In genomic region chr4:74158561-74159396, GRCh38 we compare ENCODE assay signal across 8 cellular contexts. TPM values are rescaled to one million over a fixed set of nuclear protein-coding genes. Genes with fewer than 3 reads are reported as not detected.
DNase-seq lines count a peak whose midpoint lies in the region; ATAC-seq lines count a peak whose summit lies in the region.

No MANE protein-coding gene starts in this region.

- H3K9me3 ChIP-seq in endocrine pancreas (ENCODE audit: control insufficient read depth, low read length), result no peaks in the 10 kb centered on the region

- H3K9ac ChIP-seq in endocrine pancreas (ENCODE audit: control insufficient read depth, insufficient read depth, low read length), result peak overlapping the region; percentile 49

- peak overlapping the region; percentile 95 for H3K27ac Mint-ChIP-seq in activated T-cell treated with anti-CD3 and anti-CD28 coated beads, Interleukin-2, amount 50 U/mL, for 24 hours
- H3K27ac Mint-ChIP-seq in natural killer cell treated with Interleukin-12 subunit alpha and Interleukin-12 subunit beta and Interleukin-15 and Interleukin-18, amount 100 ng/mL, for 72 hours, result peak overlapping the region; percentile 87 to 91

- H3K4me1 ChIP-seq in endocrine pancreas (ENCODE audit: control insufficient read depth, insufficient read depth, low read length), result peaks cover 14% of the 10 kb centered on the region

- H3K27me3 ChIP-seq in endocrine pancreas (ENCODE audit: control insufficient read depth, insufficient read depth, low read length), result no peaks in the 10 kb centered on the region

- H3K4me3 ChIP-seq in endocrine pancreas (ENCODE audit: control insufficient read depth, insufficient read depth, low read length), result peak overlapping the region; percentile 98

- H3K4me1 Mint-ChIP-seq in activated T-cell treated with anti-CD3 and anti-CD28 coated beads, Interleukin-2, amount 50 U/mL, for 24 hours (ENCODE audit: low read depth), result peaks cover 30% of the 10 kb centered on the region
- peaks cover 23 to 33% of the 10 kb centered on the region in 2 donors for H3K4me1 Mint-ChIP-seq in natural killer cell treated with Interleukin-12 subunit alpha and Interleukin-12 subunit beta and Interleukin-15 and Interleukin-18, amount 100 ng/mL, for 72 hours (ENCODE audit: low read depth in 2 of 2)

- DNase-seq in activated T-cell treated with anti-CD3 and anti-CD28 coated beads, Interleukin-2, amount 50 U/mL, for 24 hours, result no peak
- DNase-seq in activated T-cell treated with anti-CD3 and anti-CD28 coated beads for 4 hours, result no peak
- DNase-seq in OCI-M1 (lab: John Stamatoyannopoulos, UW), result peak; percentile 53
- no peak for DNase-seq in natural killer cell treated with Interleukin-12 subunit alpha and Interleukin-12 subunit beta and Interleukin-15 and Interleukin-18, amount 100 ng/mL, for 72 hours (ENCODE audit: low spot score)
- no peak for DNase-seq in activated CD8-positive, alpha-beta memory T cell treated with anti-CD3 and anti-CD28 coated beads for 24 hours
- no peak for DNase-seq in NCI-H1930 (lab: John Stamatoyannopoulos, UW)

- peaks cover 53% of the 10 kb centered on the region for H3K36me3 Mint-ChIP-seq in activated T-cell treated with anti-CD3 and anti-CD28 coated beads, Interleukin-2, amount 50 U/mL, for 24 hours (ENCODE audit: low read depth)
- H3K36me3 Mint-ChIP-seq in natural killer cell treated with Interleukin-12 subunit alpha and Interleukin-12 subunit beta and Interleukin-15 and Interleukin-18, amount 100 ng/mL, for 72 hours, result peaks cover 17% of the 10 kb centered on the region

- no peaks in the 10 kb centered on the region for H3K27me3 Mint-ChIP-seq in activated T-cell treated with anti-CD3 and anti-CD28 coated beads, Interleukin-2, amount 50 U/mL, for 24 hours
- peaks cover 0 to 13% of the 10 kb centered on the region in 2 donors for H3K27me3 Mint-ChIP-seq in natural killer cell treated with Interleukin-12 subunit alpha and Interleukin-12 subunit beta and Interleukin-15 and Interleukin-18, amount 100 ng/mL, for 72 hours

- ATAC-seq in natural killer cell treated with Interleukin-12 subunit alpha and Interleukin-12 subunit beta and Interleukin-15 and Interleukin-18, amount 100 ng/mL, for 72 hours, result no peak
- no peak for ATAC-seq in GM18519 (IDR thresholded peaks at IDR 0.05; ENCODE audit: low FRiP score, unreplicated experiment)

- no peaks in the 10 kb centered on the region for H3K9me3 Mint-ChIP-seq in activated T-cell treated with anti-CD3 and anti-CD28 coated beads, Interleukin-2, amount 50 U/mL, for 24 hours
- H3K9me3 Mint-ChIP-seq in natural killer cell treated with Interleukin-12 subunit alpha and Interleukin-12 subunit beta and Interleukin-15 and Interleukin-18, amount 100 ng/mL, for 72 hours, result no peaks in the 10 kb centered on the region

- H3K36me3 ChIP-seq in endocrine pancreas (ENCODE audit: control insufficient read depth, insufficient read depth, low read length), result no peaks in the 10 kb centered on the region

- peak overlapping the region; percentile 92 for H3K4me3 Mint-ChIP-seq in activated T-cell treated with anti-CD3 and anti-CD28 coated beads, Interleukin-2, amount 50 U/mL, for 24 hours
- peak overlapping the region; percentile 93 for H3K4me3 Mint-ChIP-seq in natural killer cell treated with Interleukin-12 subunit alpha and Interleukin-12 subunit beta and Interleukin-15 and Interleukin-18, amount 100 ng/mL, for 72 hours

RNA-seq across cellular contexts. Expression of gene MTHFD2L, which starts 0.9 kb away (rescaled TPM):
- 10 to 100 TPM in 1 of 2 donors, 1 to 10 TPM in 1; 8.4 to 14.5 TPM for total RNA-seq in natural killer cell treated with Interleukin-12 subunit alpha and Interleukin-12 subunit beta and Interleukin-15 and Interleukin-18, amount 100 ng/mL, for 72 hours

RNA-seq across cellular contexts. Expression of gene CXCL2, which starts 59.8 kb away (rescaled TPM):
- total RNA-seq in natural killer cell treated with Interleukin-12 subunit alpha and Interleukin-12 subunit beta and Interleukin-15 and Interleukin-18, amount 100 ng/mL, for 72 hours, result under 1 TPM; 0.36 to 0.61 TPM
